Comparison of ENCODE assay signal across 12 cellular contexts in genomic region chr6:127793396-127793795, GRCh38.
"Had no signal": no experiment of that assay in that cellular context is flagged by ENCODE, and none has a peak within 500 bp of the region (broad histone marks: within the 10 kb centered on the region; RNA-seq: fewer than 3 reads in every experiment).

No MANE protein-coding gene starts in this region.

- H3K27ac Mint-ChIP-seq: endodermal cell had no signal

- H3K9ac ChIP-seq: parathyroid adenoma had no signal

- ATAC-seq: SK-N-SH treated with all-trans-retinoic acid at 6 μM for 48 hours had no signal

- H3K9me3 ChIP-seq: transverse colon had no signal

- H3K36me3 ChIP-seq: transverse colon had no signal

- DNase-seq: activated gamma-delta T cell; activated T-cell treated with anti-CD3 and anti-CD28 coated beads, Interleukin-2, amount 50 U/mL, for 1 hour; anterior cingulate cortex; dermis blood vessel endothelial cell; endodermal cell; hippocampal formation; retina; stimulated activated CD4-positive, alpha-beta T cell treated with anti-CD3 and anti-CD28 coated beads, Interleukin-4, amount 100 ng/mL, for 1 hour; transverse colon had no signal

- H3K4me1 Mint-ChIP-seq: endodermal cell had no signal

- H3K27ac ChIP-seq: parathyroid adenoma, transverse colon had no signal

- H3K4me3 Mint-ChIP-seq: endodermal cell; T-helper 1 cell treated with Interleukin-12 subunit alpha and Interleukin-12 subunit beta and Interleukin-4 antibody, amounts not matched to agents 30 μg/mL and 1 μg/mL, for 36 hours had no signal

- H3K9me3 Mint-ChIP-seq: endodermal cell; T-helper 1 cell treated with Interleukin-12 subunit alpha and Interleukin-12 subunit beta and Interleukin-4 antibody, amounts not matched to agents 30 μg/mL and 1 μg/mL, for 36 hours had no signal

- H3K4me3 ChIP-seq: transverse colon had no signal
